ENCODE assay signal across 1 cellular context in the genomic region with DNA sequence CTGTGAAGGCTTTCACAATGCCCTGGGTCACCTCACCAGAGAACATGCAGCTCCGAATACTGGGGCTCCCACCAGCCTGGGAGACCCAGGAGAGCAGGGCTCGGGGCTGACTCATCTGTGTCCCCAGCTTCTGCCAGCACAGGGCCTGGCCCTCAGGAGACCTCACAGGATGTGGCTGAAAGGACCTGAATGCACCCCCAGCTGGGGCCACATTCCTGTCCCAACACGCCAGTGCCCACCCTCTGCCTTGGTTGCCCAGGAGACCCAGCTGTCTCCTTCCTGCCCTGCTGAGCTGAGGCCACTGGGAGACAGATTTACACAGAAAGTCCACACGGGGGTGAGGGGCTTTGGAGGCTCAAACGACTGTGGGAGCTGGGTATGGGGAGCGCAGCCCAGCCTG.
TF ChIP-seq lines count a peak whose summit lies in the region.

No MANE protein-coding gene starts in this region.

TF ChIP-seq in HepG2, 621 proteins besides CTCF, POLR2A, EP300 and RAD21:
- no peak for TF ChIP-seq ZNF207 (IDR thresholded peaks at IDR 0.05; ENCODE audit: borderline replicate concordance)
- TF ChIP-seq, protein P1, sequence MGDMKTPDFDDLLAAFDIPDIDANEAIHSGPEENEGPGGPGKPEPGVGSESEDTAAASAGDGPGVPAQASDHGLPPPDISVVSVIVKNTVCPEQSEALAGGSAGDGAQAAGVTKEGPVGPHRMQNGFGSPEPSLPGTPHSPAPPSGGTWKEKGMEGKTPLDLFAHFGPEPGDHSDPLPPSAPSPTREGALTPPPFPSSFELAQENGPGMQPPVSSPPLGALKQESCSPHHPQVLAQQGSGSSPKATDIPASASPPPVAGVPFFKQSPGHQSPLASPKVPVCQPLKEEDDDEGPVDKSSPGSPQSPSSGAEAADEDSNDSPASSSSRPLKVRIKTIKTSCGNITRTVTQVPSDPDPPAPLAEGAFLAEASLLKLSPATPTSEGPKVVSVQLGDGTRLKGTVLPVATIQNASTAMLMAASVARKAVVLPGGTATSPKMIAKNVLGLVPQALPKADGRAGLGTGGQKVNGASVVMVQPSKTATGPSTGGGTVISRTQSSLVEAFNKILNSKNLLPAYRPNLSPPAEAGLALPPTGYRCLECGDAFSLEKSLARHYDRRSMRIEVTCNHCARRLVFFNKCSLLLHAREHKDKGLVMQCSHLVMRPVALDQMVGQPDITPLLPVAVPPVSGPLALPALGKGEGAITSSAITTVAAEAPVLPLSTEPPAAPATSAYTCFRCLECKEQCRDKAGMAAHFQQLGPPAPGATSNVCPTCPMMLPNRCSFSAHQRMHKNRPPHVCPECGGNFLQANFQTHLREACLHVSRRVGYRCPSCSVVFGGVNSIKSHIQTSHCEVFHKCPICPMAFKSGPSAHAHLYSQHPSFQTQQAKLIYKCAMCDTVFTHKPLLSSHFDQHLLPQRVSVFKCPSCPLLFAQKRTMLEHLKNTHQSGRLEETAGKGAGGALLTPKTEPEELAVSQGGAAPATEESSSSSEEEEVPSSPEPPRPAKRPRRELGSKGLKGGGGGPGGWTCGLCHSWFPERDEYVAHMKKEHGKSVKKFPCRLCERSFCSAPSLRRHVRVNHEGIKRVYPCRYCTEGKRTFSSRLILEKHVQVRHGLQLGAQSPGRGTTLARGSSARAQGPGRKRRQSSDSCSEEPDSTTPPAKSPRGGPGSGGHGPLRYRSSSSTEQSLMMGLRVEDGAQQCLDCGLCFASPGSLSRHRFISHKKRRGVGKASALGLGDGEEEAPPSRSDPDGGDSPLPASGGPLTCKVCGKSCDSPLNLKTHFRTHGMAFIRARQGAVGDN (CRISPR knock-in tag; IDR thresholded peaks at IDR 0.05): peak; percentile 19; the same call in 1 of the 2 replicates
